9 cellular contexts compared by ENCODE assay signal in genomic region chr5:53779541-53779981, GRCh38.
DNase-seq lines count a peak whose midpoint lies in the region; ATAC-seq lines count a peak whose summit lies in the region.
"Had no signal": no experiment of that assay in that cellular context is flagged by ENCODE, and none has a peak within 500 bp of the region (broad histone marks: within the 10 kb centered on the region; RNA-seq: fewer than 3 reads in every experiment).

No MANE protein-coding gene starts in this region.

- H3K9me3 Mint-ChIP-seq in effector memory CD8-positive, alpha-beta T cell: no peaks in the 10 kb centered on the region

- H3K27me3 ChIP-seq in MG63: no peaks in the 10 kb centered on the region

- DNase-seq in AML-193 (lab: John Stamatoyannopoulos, UW) (peak; percentile 33 to 56), MG63 (peak; percentile 50), fibroblast of peridontal ligament (ENCODE audit: extremely low read depth) (peak; percentile 62), NCI-H128 (lab: John Stamatoyannopoulos, UW; ENCODE audit: unreplicated experiment) (no peak), ureter (ENCODE audit: low spot score) (no peak), COLO668 (lab: John Stamatoyannopoulos, UW; ENCODE audit: unreplicated experiment) (no peak)
- DNase-seq in effector memory CD8-positive, alpha-beta T cell: no peak

- H3K4me3 ChIP-seq in MG63: no peak overlapping the region
- H3K4me3 ChIP-seq: skin epidermis had no signal

- H3K27me3 Mint-ChIP-seq in effector memory CD8-positive, alpha-beta T cell: peaks cover 0 to 17% of the 10 kb centered on the region in 2 donors

- H3K36me3 ChIP-seq in MG63: no peaks in the 10 kb centered on the region

- peak; percentile 42 for ATAC-seq in GM19463 (IDR thresholded peaks at IDR 0.05; ENCODE audit: unreplicated experiment)
- no peak for ATAC-seq in effector memory CD8-positive, alpha-beta T cell (replicated peaks)

- no peaks in the 10 kb centered on the region for H3K36me3 Mint-ChIP-seq in effector memory CD8-positive, alpha-beta T cell (ENCODE audit: insufficient read depth)

- H3K9me3 ChIP-seq in MG63: no peaks in the 10 kb centered on the region

- H3K4me1 Mint-ChIP-seq in effector memory CD8-positive, alpha-beta T cell (ENCODE audit: low read depth in 2 of 2): peaks cover 0 to 3% of the 10 kb centered on the region in 2 donors

- H3K27ac Mint-ChIP-seq in effector memory CD8-positive, alpha-beta T cell: no peak overlapping the region

- no peak overlapping the region for H3K4me3 Mint-ChIP-seq in effector memory CD8-positive, alpha-beta T cell

Comparison
In these comparisons a context has a peak if more than half of its experiments do, and no peak if none do; other contexts are left out.
1. DNase-seq: peak in AML-193 (2 of 2), MG63 (single experiment) and fibroblast of peridontal ligament (single experiment); none in NCI-H128 (single experiment), ureter (single experiment), effector memory CD8-positive, alpha-beta T cell (0 of 3) and COLO668 (single experiment).